Comparison of ENCODE assay signal across 17 cellular contexts in genomic region chr15:52546031-52546751, GRCh38. TPM values are rescaled to one million over a fixed set of nuclear protein-coding genes. Genes with fewer than 3 reads are reported as not detected.
DNase-seq lines count a peak whose midpoint lies in the region; TF ChIP-seq lines count a peak whose summit lies in the region.
"Had no signal": no experiment of that assay in that cellular context is flagged by ENCODE, and none has a peak within 500 bp of the region (broad histone marks: within the 10 kb centered on the region; RNA-seq: fewer than 3 reads in every experiment).

No MANE protein-coding gene starts in this region.

- H3K27ac ChIP-seq in osteoblast (ENCODE audit: low read depth, low read length) = no peak overlapping the region
- H3K27ac ChIP-seq: neutrophil had no signal

- no peaks in the 10 kb centered on the region for H3K4me1 ChIP-seq in osteoblast (ENCODE audit: insufficient read depth, low read length)

- H3K79me2 ChIP-seq in osteoblast (ENCODE audit: insufficient read depth, low read length) = no peaks in the 10 kb centered on the region

- H3K4me3 ChIP-seq in osteoblast (ENCODE audit: insufficient read depth, low read length) = no peak overlapping the region
- H3K4me3 ChIP-seq: HAP-1, lung had no signal

- peaks cover 32% of the 10 kb centered on the region for H3K36me3 Mint-ChIP-seq in activated naive CD4-positive, alpha-beta T cell treated with anti-CD3 and anti-CD28 coated beads for 36 hours (ENCODE audit: low read depth)
- H3K36me3 Mint-ChIP-seq in endothelial cell (ENCODE audit: low read depth, unreplicated experiment) = peaks cover 39% of the 10 kb centered on the region

- no peaks in the 10 kb centered on the region for H3K27me3 ChIP-seq in osteoblast (ENCODE audit: insufficient read depth, low read length)
- H3K27me3 ChIP-seq: neutrophil had no signal

- no peak for TF ChIP-seq CTCF in endothelial cell (IDR thresholded peaks at IDR 0.05; ENCODE audit: unreplicated experiment)
- TF ChIP-seq CTCF in osteoblast (IDR thresholded peaks at IDR 0.05; ENCODE audit: extremely low read depth, low read depth, low read length) = no peak

- no peak for DNase-seq in activated naive CD4-positive, alpha-beta T cell treated with anti-CD3 and anti-CD28 coated beads for 36 hours
- DNase-seq in activated naive CD4-positive, alpha-beta T cell (lab: John Stamatoyannopoulos, UW) = no peak
- DNase-seq in endothelial cell (ENCODE audit: low spot score) (no peak), osteoblast (ENCODE audit: insufficient read length, low spot score, missing footprints) (peak; percentile 21), SK-N-DZ (ENCODE audit: low spot score) (no peak), NCI-H446 (lab: John Stamatoyannopoulos, UW) (no peak), SIG-M5 treated with dmso at 0.1 percent for 504 hours (lab: John Stamatoyannopoulos, UW; ENCODE audit: unreplicated experiment) (no peak)
- DNase-seq: activated CD4-positive, CD25-positive, alpha-beta regulatory T cell treated with anti-CD3 and anti-CD28 coated beads, Interleukin-2, amount 50 U/mL, for 72 hours; hippocampal formation; IMR-90; stimulated activated naive CD4-positive, alpha-beta T cell had no signal

- H3K27me3 Mint-ChIP-seq in activated naive CD4-positive, alpha-beta T cell treated with anti-CD3 and anti-CD28 coated beads for 36 hours (ENCODE audit: low read depth) = no peaks in the 10 kb centered on the region
- peaks cover 3% of the 10 kb centered on the region for H3K27me3 Mint-ChIP-seq in endothelial cell (ENCODE audit: unreplicated experiment)
- H3K27me3 Mint-ChIP-seq: dendritic cell treated with granulocyte-macrophage colony-stimulating factor and Interleukin-4, amounts not matched to agents 40 ng/mL and 50 ng/mL, for 4 days had no signal

- peak overlapping the region; percentile 6 for H3K4me3 Mint-ChIP-seq in activated naive CD4-positive, alpha-beta T cell treated with anti-CD3 and anti-CD28 coated beads for 36 hours
- H3K4me3 Mint-ChIP-seq in endothelial cell (ENCODE audit: unreplicated experiment) = peak overlapping the region; percentile 47
- H3K4me3 Mint-ChIP-seq: activated T-helper 1 cell treated with anti-CD3 and anti-CD28 coated beads, Interleukin-12 subunit alpha, Interleukin-12 subunit beta, Interleukin-2, Interleukin-4 antibody, amounts not matched to agents 30 ng/mL and 10 ng/mL and 1 ng/mL, durations not matched to agents 14 hours and 24 hours and 36 hours; dendritic cell treated with granulocyte-macrophage colony-stimulating factor and Interleukin-4, amounts not matched to agents 40 ng/mL and 50 ng/mL, for 4 days had no signal

- no peak overlapping the region for H2AFZ ChIP-seq in osteoblast (ENCODE audit: low read length)

- peaks cover 28% of the 10 kb centered on the region for H3K36me3 ChIP-seq in osteoblast (ENCODE audit: insufficient read depth, low read length)
- H3K36me3 ChIP-seq: neutrophil had no signal

- CTCF ChIA-PET in activated naive CD4-positive, alpha-beta T cell treated with anti-CD3 and anti-CD28 coated beads for 36 hours (lab: Charles Lee) = no interaction called here

- no peak overlapping the region for H3K4me2 ChIP-seq in osteoblast (ENCODE audit: insufficient read depth, low read length)

- H3K9me3 ChIP-seq in osteoblast (ENCODE audit: low read depth, low read length) = no peaks in the 10 kb centered on the region
- H3K9me3 ChIP-seq: HAP-1, neutrophil had no signal

- no peaks in the 10 kb centered on the region for H3K4me1 Mint-ChIP-seq in activated naive CD4-positive, alpha-beta T cell treated with anti-CD3 and anti-CD28 coated beads for 36 hours (ENCODE audit: low read depth)
- H3K4me1 Mint-ChIP-seq in endothelial cell (ENCODE audit: unreplicated experiment) = peaks cover 4% of the 10 kb centered on the region

- peaks cover 11% of the 10 kb centered on the region for H3K9me3 Mint-ChIP-seq in activated naive CD4-positive, alpha-beta T cell treated with anti-CD3 and anti-CD28 coated beads for 36 hours
- no peaks in the 10 kb centered on the region for H3K9me3 Mint-ChIP-seq in endothelial cell (ENCODE audit: unreplicated experiment)
- H3K9me3 Mint-ChIP-seq: activated T-helper 1 cell treated with anti-CD3 and anti-CD28 coated beads, Interleukin-12 subunit alpha, Interleukin-12 subunit beta, Interleukin-2, Interleukin-4 antibody, amounts not matched to agents 30 ng/mL and 10 ng/mL and 1 ng/mL, durations not matched to agents 14 hours and 24 hours and 36 hours had no signal

- H4K20me1 ChIP-seq in osteoblast (ENCODE audit: insufficient read depth, low read length) = no peaks in the 10 kb centered on the region

- no peak overlapping the region for H3K27ac Mint-ChIP-seq in activated naive CD4-positive, alpha-beta T cell treated with anti-CD3 and anti-CD28 coated beads for 36 hours
- no peak overlapping the region for H3K27ac Mint-ChIP-seq in endothelial cell (ENCODE audit: unreplicated experiment)
- H3K27ac Mint-ChIP-seq: activated T-helper 1 cell treated with anti-CD3 and anti-CD28 coated beads, Interleukin-12 subunit alpha, Interleukin-12 subunit beta, Interleukin-2, Interleukin-4 antibody, amounts not matched to agents 30 ng/mL and 10 ng/mL and 1 ng/mL, durations not matched to agents 14 hours and 24 hours and 36 hours; dendritic cell treated with granulocyte-macrophage colony-stimulating factor and Interleukin-4, amounts not matched to agents 40 ng/mL and 50 ng/mL, for 4 days had no signal

- intact Hi-C loops in activated naive CD4-positive, alpha-beta T cell treated with anti-CD3 and anti-CD28 coated beads for 36 hours (cut with micrococcal nuclease) = no loop called here

TF ChIP-seq in PFSK-1, 5 proteins besides CTCF, POLR2A, EP300 and RAD21:
- TF ChIP-seq SIN3A (IDR thresholded peaks at IDR 0.05; ENCODE audit: borderline replicate concordance, insufficient read depth, low read length) (no peak), POLR2AphosphoS5 (IDR thresholded peaks at IDR 0.05; ENCODE audit: low read depth, low read length) (0 out of 2 replicates have a peak, but pooled peaks have one; percentile 8)

RNA-seq across cellular contexts. Expression of gene MYO5A, which starts 17.5 kb away (rescaled TPM):
- total RNA-seq in activated naive CD4-positive, alpha-beta T cell treated with anti-CD3 and anti-CD28 coated beads for 36 hours = 10 to 100 TPM; 13.2 to 13.7 TPM
- polyA plus RNA-seq in PFSK-1 (2012; ENCODE audit: insufficient read length, low read depth) = 12.8 TPM
- 9.1 TPM for total RNA-seq in endothelial cell (ENCODE audit: unreplicated experiment)
- 54.3 and 73.1 TPM in 2 replicates for total RNA-seq in osteoblast
- 6.5 and 8.8 TPM in 2 replicates for polyA plus RNA-seq in SK-N-DZ (2014; cell fraction: cytosol; rRNA removed)
- polyA plus RNA-seq in SK-N-DZ (2014; cell fraction: nucleus; rRNA removed) = 6.4 and 9.0 TPM in 2 replicates

RNA-seq across cellular contexts. Expression of gene ARPP19, which starts 22.6 kb away (rescaled TPM):
- total RNA-seq in activated naive CD4-positive, alpha-beta T cell treated with anti-CD3 and anti-CD28 coated beads for 36 hours = 100 to 1,000 TPM; 130 to 144 TPM
- polyA plus RNA-seq in PFSK-1 (2012; ENCODE audit: insufficient read length, low read depth) = 34.5 TPM
- total RNA-seq in endothelial cell (ENCODE audit: unreplicated experiment) (220 TPM), osteoblast (104 and 114 TPM in 2 replicates)
- 177 and 178 TPM in 2 replicates for polyA plus RNA-seq in SK-N-DZ (2014; cell fraction: cytosol; rRNA removed)
- polyA plus RNA-seq in SK-N-DZ (2014; cell fraction: nucleus; rRNA removed) = 65.3 and 80.8 TPM in 2 replicates
